ENCODE assay signal across 30 cellular contexts in the genomic region with DNA sequence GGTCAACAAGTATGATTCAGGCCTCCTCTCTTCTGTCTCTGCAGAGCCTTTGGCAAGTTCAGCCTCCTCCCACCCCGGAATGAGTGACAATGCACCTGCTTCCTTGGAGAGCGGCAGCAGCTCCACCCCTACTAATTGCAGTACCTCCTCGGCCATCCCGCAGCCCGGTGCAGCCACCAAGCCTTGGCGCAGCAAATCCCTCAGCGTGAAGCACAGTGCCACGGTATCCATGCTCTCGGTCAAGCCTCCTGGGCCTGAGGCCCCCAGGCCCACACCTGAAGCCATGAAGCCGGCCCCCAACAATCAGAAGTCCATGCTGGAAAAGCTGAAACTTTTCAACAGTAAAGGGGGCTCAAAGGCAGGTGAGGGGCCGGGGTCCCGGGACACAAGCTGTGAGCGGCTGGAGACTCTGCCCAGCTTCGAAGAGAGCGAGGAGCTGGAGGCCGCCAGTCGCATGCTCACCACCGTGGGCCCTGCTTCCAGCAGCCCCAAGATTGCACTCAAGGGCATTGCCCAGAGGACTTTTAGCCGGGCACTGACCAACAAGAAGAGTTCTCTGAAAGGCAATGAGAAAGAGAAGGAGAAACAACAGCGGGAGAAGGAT.
"Had no signal": no experiment of that assay in that cellular context is flagged by ENCODE, and none has a peak within 500 bp of the region (broad histone marks: within the 10 kb centered on the region; RNA-seq: fewer than 3 reads in every experiment).

No MANE protein-coding gene starts in this region.

- ATAC-seq: activated CD4-positive, alpha-beta T cell treated with anti-CD3 and anti-CD28 coated beads for 36 hours; activated T-cell treated with anti-CD3 and anti-CD28 coated beads, Interleukin-2, amount 50 U/mL, for 72 hours; esophagus mucosa; left colon; naive thymus-derived CD8-positive, alpha-beta T cell; sciatic nerve; stimulated activated memory B cell treated with anti-CD40 and anti-IgM and Interleukin-4, amounts not matched to agents 10 μg/mL and 1 μg/mL and 100 μg/mL, for 72 hours; stimulated activated naive CD8-positive, alpha-beta T cell treated with anti-CD3 and anti-CD28 coated beads, Interleukin-15, amount 100 ng/mL, for 72 hours; T-cell; upper lobe of right lung had no signal

- H3K9me3 ChIP-seq: adrenal gland, upper lobe of right lung had no signal

- H3K4me1 Mint-ChIP-seq: activated B cell treated with CpG ODN at 0.5 μM for 24 hours; activated CD4-positive, alpha-beta T cell treated with anti-CD3 and anti-CD28 coated beads for 36 hours; activated naive CD8-positive, alpha-beta T cell treated with anti-CD3 and anti-CD28 coated beads for 36 hours; stimulated activated naive CD8-positive, alpha-beta T cell treated with anti-CD3 and anti-CD28 coated beads, Interleukin-15, amount 100 ng/mL, for 72 hours; T-cell had no signal

- DNase-seq: activated B cell treated with CpG ODN at 0.5 μM for 24 hours; activated CD4-positive, alpha-beta T cell treated with anti-CD3 and anti-CD28 coated beads for 36 hours; activated CD4-positive, alpha-beta T cell treated with anti-CD3 and anti-CD28 coated beads, Interleukin-2, amount 50 U/mL, for 4 hours; activated naive CD4-positive, alpha-beta T cell; activated naive CD8-positive, alpha-beta T cell treated with anti-CD3 and anti-CD28 coated beads for 36 hours; activated T-cell treated with anti-CD3 and anti-CD28 coated beads for 4 hours; activated T-cell treated with anti-CD3 and anti-CD28 coated beads, Interleukin-2, amount 50 U/mL, for 72 hours; adrenal gland; aorta; foreskin fibroblast; head of caudate nucleus; hippocampal formation; left colon; midbrain; naive thymus-derived CD8-positive, alpha-beta T cell; small intestine; stimulated activated CD4-positive, alpha-beta T cell treated with anti-CD3 and anti-CD28 coated beads, Interleukin-1b, Interleukin-23, amount 100 ng/mL, for 48 hours; stimulated activated CD4-positive, alpha-beta T cell treated with anti-CD3 and anti-CD28 coated beads, Interleukin-4, amount 100 ng/mL, for 4 hours; stimulated activated CD8-positive, alpha-beta memory T cell treated with anti-CD3 and anti-CD28 coated beads, Interleukin-4, amount 100 ng/mL, for 48 hours; stimulated activated naive CD8-positive, alpha-beta T cell treated with anti-CD3 and anti-CD28 coated beads, Interleukin-15, amount 100 ng/mL, for 72 hours; substantia nigra; T-cell; upper lobe of right lung had no signal

- H3K36me3 Mint-ChIP-seq: activated naive CD8-positive, alpha-beta T cell treated with anti-CD3 and anti-CD28 coated beads for 36 hours; memory B cell; naive thymus-derived CD8-positive, alpha-beta T cell; stimulated activated memory B cell treated with anti-CD40 and anti-IgM and Interleukin-4, amounts not matched to agents 10 μg/mL and 1 μg/mL and 100 μg/mL, for 72 hours; T-cell had no signal

- H3K4me1 ChIP-seq: adrenal gland, upper lobe of right lung had no signal

- H3K27ac Mint-ChIP-seq: activated B cell treated with CpG ODN at 0.5 μM for 24 hours; activated CD4-positive, alpha-beta T cell treated with anti-CD3 and anti-CD28 coated beads for 36 hours; activated naive CD8-positive, alpha-beta T cell treated with anti-CD3 and anti-CD28 coated beads for 36 hours; activated T-cell treated with anti-CD3 and anti-CD28 coated beads, Interleukin-2, amount 50 U/mL, for 72 hours; brain; memory B cell; naive thymus-derived CD8-positive, alpha-beta T cell; progenitor cell of endocrine pancreas; stimulated activated memory B cell treated with anti-CD40 and anti-IgM and Interleukin-4, amounts not matched to agents 10 μg/mL and 1 μg/mL and 100 μg/mL, for 72 hours; stimulated activated naive CD8-positive, alpha-beta T cell treated with anti-CD3 and anti-CD28 coated beads, Interleukin-15, amount 100 ng/mL, for 72 hours; T-cell had no signal

- H3K4me3 ChIP-seq: adrenal gland, upper lobe of right lung had no signal

- H3K36me3 ChIP-seq: adrenal gland had no signal

- H3K27me3 ChIP-seq: adrenal gland, upper lobe of right lung had no signal

- H3K4me3 Mint-ChIP-seq: activated B cell treated with CpG ODN at 0.5 μM for 24 hours; activated CD4-positive, alpha-beta T cell treated with anti-CD3 and anti-CD28 coated beads for 36 hours; activated naive CD8-positive, alpha-beta T cell treated with anti-CD3 and anti-CD28 coated beads for 36 hours; activated T-cell treated with anti-CD3 and anti-CD28 coated beads, Interleukin-2, amount 50 U/mL, for 72 hours; brain; memory B cell; naive thymus-derived CD8-positive, alpha-beta T cell; neural crest cell; stimulated activated memory B cell treated with anti-CD40 and anti-IgM and Interleukin-4, amounts not matched to agents 10 μg/mL and 1 μg/mL and 100 μg/mL, for 72 hours; stimulated activated naive CD8-positive, alpha-beta T cell treated with anti-CD3 and anti-CD28 coated beads, Interleukin-15, amount 100 ng/mL, for 72 hours; T-cell had no signal

- H3K27me3 Mint-ChIP-seq: activated naive CD8-positive, alpha-beta T cell treated with anti-CD3 and anti-CD28 coated beads for 36 hours; brain; progenitor cell of endocrine pancreas had no signal

- H3K9me3 Mint-ChIP-seq: activated B cell treated with CpG ODN at 0.5 μM for 24 hours; activated naive CD8-positive, alpha-beta T cell treated with anti-CD3 and anti-CD28 coated beads for 36 hours; activated T-cell treated with anti-CD3 and anti-CD28 coated beads, Interleukin-2, amount 50 U/mL, for 72 hours; brain; naive thymus-derived CD8-positive, alpha-beta T cell; neural crest cell; stimulated activated memory B cell treated with anti-CD40 and anti-IgM and Interleukin-4, amounts not matched to agents 10 μg/mL and 1 μg/mL and 100 μg/mL, for 72 hours; stimulated activated naive CD8-positive, alpha-beta T cell treated with anti-CD3 and anti-CD28 coated beads, Interleukin-15, amount 100 ng/mL, for 72 hours; T-cell had no signal

- H3K27ac ChIP-seq: adrenal gland, upper lobe of right lung had no signal
